Comparison of ENCODE assay signal across 11 cellular contexts in the genomic region with DNA sequence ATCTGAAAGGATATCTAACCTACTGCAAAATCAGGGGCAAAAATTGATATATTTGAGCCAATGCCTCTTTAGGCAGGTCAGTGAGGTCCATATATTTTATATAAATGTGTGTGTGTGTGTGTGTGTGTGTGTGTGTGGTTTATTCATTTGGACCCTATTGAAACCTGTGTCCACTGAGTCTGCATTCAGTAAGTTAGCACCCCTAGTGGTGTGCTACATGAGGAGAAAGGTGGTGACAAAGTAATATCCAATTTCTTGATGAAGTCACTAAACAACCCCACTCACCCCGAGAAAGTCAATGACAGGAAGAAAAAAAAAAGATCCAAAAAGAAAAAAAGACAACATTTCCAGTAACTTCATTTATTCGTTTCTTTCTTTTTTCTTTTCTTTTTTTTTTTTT. TPM values are rescaled to one million over a fixed set of nuclear protein-coding genes. Genes with fewer than 3 reads are reported as not detected.
DNase-seq lines count a peak whose midpoint lies in the region; ATAC-seq and TF ChIP-seq lines count a peak whose summit lies in the region.
"Had no signal": no experiment of that assay in that cellular context is flagged by ENCODE, and none has a peak within 500 bp of the region (broad histone marks: within the 10 kb centered on the region; RNA-seq: fewer than 3 reads in every experiment).

No MANE protein-coding gene starts in this region.

- no peaks in the 10 kb centered on the region for H3K9me3 ChIP-seq in right lobe of liver

- H3K36me3 Mint-ChIP-seq in activated CD4-positive, alpha-beta T cell treated with anti-CD3 and anti-CD28 coated beads, Interleukin-2, amount 10 ng/mL, durations not matched to agents 7 days and 5 days (ENCODE audit: low read depth) = peaks cover 15% of the 10 kb centered on the region

- POLR2A ChIA-PET in activated CD4-positive, alpha-beta T cell treated with anti-CD3 and anti-CD28 coated beads, Interleukin-2, amount 10 ng/mL, durations not matched to agents 7 days and 5 days (lab: Charles Lee) = no interaction called here

- no peaks in the 10 kb centered on the region for H3K27me3 ChIP-seq in right lobe of liver

- WGBS in right lobe of liver (ENCODE audit: insufficient coverage, low coverage, low lambda C conversion rate, missing lambda C conversion rate) = 25% methylated on average over 2 of the region's 2 CpGs

- ATAC-seq in right lobe of liver (no peak), GM21526 (IDR thresholded peaks at IDR 0.05; ENCODE audit: low FRiP score, unreplicated experiment) (no peak), HG02623 (IDR thresholded peaks at IDR 0.05; ENCODE audit: unreplicated experiment) (no peak)
- ATAC-seq: left ventricle myocardium superior had no signal

- intact Hi-C loops in right lobe of liver (cut with DNase I) (no loop called here), posterior vena cava (cut with DNase I) (loop anchor here in 1 of 2 donors (10.0 kb wide), 1 partner anchor 88 kb away; no protein-coding TSS in a partner anchor)

- no peaks in the 10 kb centered on the region for H3K27me3 Mint-ChIP-seq in activated CD4-positive, alpha-beta T cell treated with anti-CD3 and anti-CD28 coated beads, Interleukin-2, amount 10 ng/mL, durations not matched to agents 7 days and 5 days

- no peak overlapping the region for H3K27ac Mint-ChIP-seq in activated CD4-positive, alpha-beta T cell treated with anti-CD3 and anti-CD28 coated beads, Interleukin-2, amount 10 ng/mL, durations not matched to agents 7 days and 5 days

- H3K4me3 Mint-ChIP-seq in activated CD4-positive, alpha-beta T cell treated with anti-CD3 and anti-CD28 coated beads, Interleukin-2, amount 10 ng/mL, durations not matched to agents 7 days and 5 days = no peak overlapping the region

- no peaks in the 10 kb centered on the region for H3K9me3 Mint-ChIP-seq in activated CD4-positive, alpha-beta T cell treated with anti-CD3 and anti-CD28 coated beads, Interleukin-2, amount 10 ng/mL, durations not matched to agents 7 days and 5 days
- H3K9me3 Mint-ChIP-seq: activated T-helper 2 cell treated with anti-CD3 and anti-CD28 coated beads, Interferon-gamma antibody, Interleukin-2, Interleukin-4, amounts not matched to agents 10 μg/mL and 5 μg/mL and 100 μg/mL, durations not matched to agents 14 hours and 24 hours and 36 hours had no signal

- TF ChIP-seq CTCF in GM12873 (IDR thresholded peaks at IDR 0.05; ENCODE audit: insufficient read depth, low read depth, low read length, missing control alignments) (peak; percentile 66), VCaP (conservative IDR thresholded peaks at IDR 0.05) (peak; percentile 58), right lobe of liver (IDR thresholded peaks at IDR 0.05) (peak in 3 of 4 donors; percentile 14 to 25 (median 24))

- CTCF ChIA-PET in activated CD4-positive, alpha-beta T cell treated with anti-CD3 and anti-CD28 coated beads, Interleukin-2, amount 10 ng/mL, durations not matched to agents 7 days and 5 days (lab: Charles Lee) = interaction anchor here (1.2 kb wide), 1 partner anchor 283 kb away, joined by 3 read pairs; no protein-coding TSS in a partner anchor

- no peak overlapping the region for H3K4me3 ChIP-seq in right lobe of liver

- no peaks in the 10 kb centered on the region for H3K36me3 ChIP-seq in right lobe of liver

- H3K27ac ChIP-seq in VCaP (peak overlapping the region; percentile 99), right lobe of liver (no peak overlapping the region)

- no peak for TF ChIP-seq POLR2A in right lobe of liver (IDR thresholded peaks at IDR 0.05)

- H3K4me1 Mint-ChIP-seq in activated CD4-positive, alpha-beta T cell treated with anti-CD3 and anti-CD28 coated beads, Interleukin-2, amount 10 ng/mL, durations not matched to agents 7 days and 5 days = peaks cover 55% of the 10 kb centered on the region

- peaks cover 0 to 36% (median 22%) of the 10 kb centered on the region in 4 donors for H3K4me1 ChIP-seq in right lobe of liver

- DNase-seq in AML-193 (lab: John Stamatoyannopoulos, UW) (peak; percentile 5 to 8), right lobe of liver (no peak), posterior vena cava (ENCODE audit: low spot score) (no peak)
- no peak for DNase-seq in activated CD4-positive, alpha-beta T cell treated with anti-CD3 and anti-CD28 coated beads, Interleukin-2, amount 10 ng/mL, durations not matched to agents 7 days and 5 days
- DNase-seq: left ventricle myocardium superior, NCI-H1694 treated with DMSO at 0.1 percent for 48 hours had no signal

RNA-seq across cellular contexts. Expression of gene FBXW11, which starts 4.1 kb away (rescaled TPM):
- 10 to 100 TPM; 19.9 to 35.9 (median 28.4) TPM for total RNA-seq in right lobe of liver
- total RNA-seq in activated CD4-positive, alpha-beta T cell treated with anti-CD3 and anti-CD28 coated beads, Interleukin-2, amount 10 ng/mL, durations not matched to agents 7 days and 5 days = 10 to 100 TPM; 27.3 to 27.5 TPM
- total RNA-seq in posterior vena cava = 10 to 100 TPM; 47.8 to 55.5 TPM

Comparison
In these comparisons a context has a peak if more than half of its experiments do, and no peak if none do; other contexts are left out.
1. DNase-seq: peak in AML-193 (2 of 2); none in right lobe of liver (0 of 3), activated CD4-positive, alpha-beta T cell treated with anti-CD3 and anti-CD28 coated beads, Interleukin-2, amount 10 ng/mL, durations not matched to agents 7 days and 5 days (single experiment) and posterior vena cava (single experiment).
2. Peak in every context shown above with its lines, with median percentiles within 50 percentile points of each other: CTCF ChIP-seq.